Comparison of ENCODE assay signal across 8 cellular contexts in genomic region chr19:49570138-49570856, GRCh38. TPM values are rescaled to one million over a fixed set of nuclear protein-coding genes. Genes with fewer than 3 reads are reported as not detected.
DNase-seq lines count a peak whose midpoint lies in the region; ATAC-seq, FAIRE-seq and TF ChIP-seq lines count a peak whose summit lies in the region.

No MANE protein-coding gene starts in this region.

- TF ChIP-seq CTCF in endothelial cell (IDR thresholded peaks at IDR 0.05; ENCODE audit: unreplicated experiment) = peak; percentile 96

- in situ Hi-C loops in Caki2 (cut with HindIII; ENCODE audit: low pct_unique_long_range_greater_than_20kb, low sequenced_read_pairs) = no loop called here

- ATAC-seq in HG02973 (IDR thresholded peaks at IDR 0.05; ENCODE audit: unreplicated experiment) = no peak

- DNase-seq in Caki2 (ENCODE audit: low read depth) (peak; percentile 68), HK-2 (ENCODE audit: unreplicated experiment) (peak; percentile 47), NCI-H69 (lab: John Stamatoyannopoulos, UW) (peak; percentile 89), endothelial cell (ENCODE audit: low spot score) (peak; percentile 64), midbrain (lab: John Stamatoyannopoulos, UW) (peak; percentile 78), urothelium cell line (ENCODE audit: low spot score) (peak; percentile 81)
- peak; percentile 77 for DNase-seq in activated CD4-positive, alpha-beta T cell treated with anti-CD3 and anti-CD28 coated beads for 48 hours

- no peak overlapping the region for H3K27ac Mint-ChIP-seq in endothelial cell (ENCODE audit: unreplicated experiment)

- no peaks in the 10 kb centered on the region for H3K27me3 Mint-ChIP-seq in endothelial cell (ENCODE audit: unreplicated experiment)

- peaks cover 13% of the 10 kb centered on the region for H3K4me1 Mint-ChIP-seq in endothelial cell (ENCODE audit: unreplicated experiment)

- no peaks in the 10 kb centered on the region for H3K9me3 Mint-ChIP-seq in endothelial cell (ENCODE audit: unreplicated experiment)

- FAIRE-seq in urothelium cell line (lab: Jason Lieb, UNC) = no peak

- H3K36me3 Mint-ChIP-seq in endothelial cell (ENCODE audit: low read depth, unreplicated experiment) = peaks cover 6% of the 10 kb centered on the region

- H3K4me3 Mint-ChIP-seq in endothelial cell (ENCODE audit: unreplicated experiment) = no peak overlapping the region

RNA-seq across cellular contexts. Expression of gene NOSIP, which starts 10.1 kb away (rescaled TPM):
- total RNA-seq in Caki2 (2014; rRNA removed; shearing (Covaris generic); ENCODE audit: low replicate concordance) = 172 and 190 TPM in 2 replicates
- total RNA-seq in endothelial cell (ENCODE audit: unreplicated experiment) = 76.3 TPM

RNA-seq across cellular contexts. Expression of gene PRRG2, which starts 10.8 kb away (rescaled TPM):
- total RNA-seq in Caki2 (2014; rRNA removed; shearing (Covaris generic); ENCODE audit: low replicate concordance) = 9.5 TPM in 1 of 2 replicates, not detected in the other
- 2.4 TPM for total RNA-seq in endothelial cell (ENCODE audit: unreplicated experiment)

RNA-seq across cellular contexts. Expression of gene PRR12, which starts 20.7 kb away (rescaled TPM):
- 1.3 and 2.3 TPM in 2 replicates for total RNA-seq in Caki2 (2014; rRNA removed; shearing (Covaris generic); ENCODE audit: low replicate concordance)
- 38.8 TPM for total RNA-seq in endothelial cell (ENCODE audit: unreplicated experiment)

RNA-seq across cellular contexts. Expression of gene RCN3, which starts 42.5 kb away (rescaled TPM):
- total RNA-seq in Caki2 (2014; rRNA removed; shearing (Covaris generic); ENCODE audit: low replicate concordance) = 0.27 and 0.52 TPM in 2 replicates
- 19.4 TPM for total RNA-seq in endothelial cell (ENCODE audit: unreplicated experiment)

RNA-seq across cellular contexts. Expression of gene FCGRT, which starts 57.8 kb away (rescaled TPM):
- 75.4 and 121 TPM in 2 replicates for total RNA-seq in Caki2 (2014; rRNA removed; shearing (Covaris generic); ENCODE audit: low replicate concordance)
- total RNA-seq in endothelial cell (ENCODE audit: unreplicated experiment) = 127 TPM

Comparison
In these comparisons a context has a peak if more than half of its experiments do, and no peak if none do; other contexts are left out.
1. RNA of gene PRR12, which starts 20.7 kb away (total RNA-seq): 38.8 TPM in endothelial cell (single experiment); 1.3 to 2.3 TPM in Caki2; every median in the first group is over 10 times any median in the second.
2. Peak in every context shown above with its lines, with median percentiles within 50 percentile points of each other: DNase-seq.